Comparison of ENCODE assay signal across 8 cellular contexts in the genomic region with DNA sequence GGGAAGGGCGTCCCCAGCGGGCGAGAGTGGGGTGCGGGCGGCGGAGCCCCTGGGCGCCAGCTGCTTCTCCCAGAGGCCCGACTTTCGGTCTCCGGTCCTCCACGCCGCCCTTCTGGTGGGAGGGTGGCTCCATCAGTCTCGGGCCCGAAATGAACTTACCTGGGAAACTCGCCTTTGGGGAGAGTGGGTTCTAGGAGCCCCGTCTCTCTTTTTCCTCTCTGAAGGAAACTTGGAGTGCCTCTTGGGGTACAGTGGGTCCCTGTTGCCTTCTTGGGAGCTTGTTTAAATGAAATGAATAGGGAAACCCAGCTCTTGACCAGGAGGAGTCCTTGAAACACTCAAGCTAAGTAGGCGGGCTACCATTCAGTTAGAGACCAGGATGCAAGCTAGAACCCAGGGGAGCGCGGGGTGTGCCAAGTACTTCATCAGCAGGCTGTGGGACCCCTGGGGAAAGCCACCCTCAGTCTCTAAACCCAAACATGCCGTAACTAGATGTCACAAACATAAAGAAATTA. TPM values are rescaled to one million over a fixed set of nuclear protein-coding genes. Genes with fewer than 3 reads are reported as not detected.
A peak's percentile ranks its signal among the peaks of the same experiment; 100 is the strongest.
DNase-seq lines count a peak whose midpoint lies in the region; ATAC-seq, FAIRE-seq and TF ChIP-seq lines count a peak whose summit lies in the region.

No MANE protein-coding gene starts in this region.

- H3K27me3 ChIP-seq in endocrine pancreas (ENCODE audit: control insufficient read depth, insufficient read depth, low read length), result no peaks in the 10 kb centered on the region
- H3K27me3 ChIP-seq in pancreas, result no peaks in the 10 kb centered on the region

- H3K4me3 ChIP-seq in endocrine pancreas (ENCODE audit: control insufficient read depth, insufficient read depth, low read length) (peak overlapping the region; percentile 47), pancreas (peak overlapping the region; percentile 18 to 54 (median 38))

- intact Hi-C loops in pancreas (cut with DNase I), result no loop called here

- 11 to 15% methylated on average over 20 of the region's 20 CpGs for WGBS in pancreas, 2 donors

- H3K9ac ChIP-seq in ES-I3 (ENCODE audit: low read depth, low read length) (peak overlapping the region; percentile 48; the same call in 1 of the 2 replicates), endocrine pancreas (ENCODE audit: control insufficient read depth, insufficient read depth, low read length) (no peak overlapping the region)

- no peaks in the 10 kb centered on the region; the same call in 1 of the 2 replicates for H3K4me1 ChIP-seq in ES-I3 (ENCODE audit: insufficient read depth, low read length)
- no peaks in the 10 kb centered on the region for H3K4me1 ChIP-seq in endocrine pancreas (ENCODE audit: control insufficient read depth, insufficient read depth, low read length)
- peaks cover 0 to 6% (median 0%) of the 10 kb centered on the region in 3 donors for H3K4me1 ChIP-seq in pancreas

- ATAC-seq in pancreas, result peak in 1 of 4 donors; percentile 5
- ATAC-seq in GM18511 (IDR thresholded peaks at IDR 0.05; ENCODE audit: unreplicated experiment), result no peak
- no peak for ATAC-seq in GM21528 (IDR thresholded peaks at IDR 0.05; ENCODE audit: low FRiP score, unreplicated experiment)

- H3K27ac ChIP-seq in pancreas, result no peak overlapping the region

- H3K9me3 ChIP-seq in ES-I3 (ENCODE audit: control insufficient read depth, insufficient read depth, low read length) (no peaks in the 10 kb centered on the region), endocrine pancreas (ENCODE audit: control insufficient read depth, low read length) (no peaks in the 10 kb centered on the region), pancreas (no peaks in the 10 kb centered on the region)

- no peak for TF ChIP-seq CTCF in pancreas (IDR thresholded peaks at IDR 0.05)

- peak; percentile 51 for DNase-seq in NCI-H526 treated with DMSO at 0.1 percent for 48 hours (lab: John Stamatoyannopoulos, UW)
- DNase-seq in pancreas, result no peak
- no peak for DNase-seq in effector CD8-positive, alpha-beta T cell (lab: John Stamatoyannopoulos, UW)
- no peak for DNase-seq in COLO829 (ENCODE audit: low spot score)

- H3K36me3 ChIP-seq in ES-I3 (ENCODE audit: insufficient read depth, low read length) (no peaks in the 10 kb centered on the region), endocrine pancreas (ENCODE audit: control insufficient read depth, insufficient read depth, low read length) (no peaks in the 10 kb centered on the region), pancreas (no peaks in the 10 kb centered on the region)

- no peak for FAIRE-seq in pancreas (lab: Jason Lieb, UNC)

RNA-seq across cellular contexts. Expression of a gene that starts 1.3 kb away (rescaled TPM):
- total RNA-seq in pancreas, result 1 to 10 TPM in 1 of 6 donors, under 1 TPM in 5; 0.15 to 1.0 (median 0.44) TPM
- polyA plus RNA-seq in pancreas, result 1 to 10 TPM in 1 of 2 donors, under 1 TPM in 1; 0.72 to 2.0 TPM
